Comparison of ENCODE assay signal across 9 cellular contexts in genomic region chr7:93715234-93715633, GRCh38.
DNase-seq lines count a peak whose midpoint lies in the region; ATAC-seq and TF ChIP-seq lines count a peak whose summit lies in the region.
"Had no signal": no experiment of that assay in that cellular context is flagged by ENCODE, and none has a peak within 500 bp of the region (broad histone marks: within the 10 kb centered on the region; RNA-seq: fewer than 3 reads in every experiment).

No MANE protein-coding gene starts in this region.

- no peak overlapping the region for H3K9ac ChIP-seq in HCT116 (ENCODE audit: low read length)

- no peaks in the 10 kb centered on the region for H3K9me2 ChIP-seq in HCT116 (ENCODE audit: insufficient read depth)

- no peak overlapping the region for H2AFZ ChIP-seq in HCT116 (ENCODE audit: low read depth, low read length, poor library complexity, severe bottlenecking)

- BruUV-seq in HCT116 (replicated peaks; lab: Mats Ljungman, UMichigan) = no TSS peak

- ATAC-seq in HCT116 (peak; percentile 81), body of pancreas (peak; percentile 66), right lobe of liver (peak; percentile 58 to 69 (median 62)), GM21529 (IDR thresholded peaks at IDR 0.05; ENCODE audit: unreplicated experiment) (no peak)

- RAD21 ChIA-PET in HCT116 (lab: Charles Lee; ENCODE audit: low non-redundant PET in 1 of 2, low total read pairs in 2 of 2, uncharacterized antibody in 2 of 2, unreplicated experiment in 2 of 2) = no interaction called here

- H3K9me3 ChIP-seq in HCT116 (ENCODE audit: control insufficient read depth in 1 of 2, insufficient read depth in 1 of 2, low read depth in 1 of 2, low read length in 2 of 2) (no peaks in the 10 kb centered on the region), body of pancreas (no peaks in the 10 kb centered on the region), right lobe of liver (no peaks in the 10 kb centered on the region)

- WGBS in body of pancreas, 2 donors = 30 to 31% methylated on average over 6 of the region's 6 CpGs
- WGBS in right lobe of liver (ENCODE audit: insufficient coverage, low coverage, low lambda C conversion rate, missing lambda C conversion rate) = 20% methylated on average over 6 of the region's 6 CpGs

- peak; percentile 56 for DNase-seq in ELR (ENCODE audit: low read depth)
- peak; percentile 28 for DNase-seq in HCT116 (ENCODE audit: low read depth, low spot score)
- peak; percentile 76 for DNase-seq in NOMO-1 treated with DMSO at 0.1 percent for 48 hours (lab: John Stamatoyannopoulos, UW; ENCODE audit: unreplicated experiment)
- peak; percentile 44 to 70 (median 52) for DNase-seq in body of pancreas
- DNase-seq in right lobe of liver = peak; percentile 48 to 59 (median 52)
- DNase-seq in NCI-H187 treated with DMSO at 0.1 percent for 48 hours (lab: John Stamatoyannopoulos, UW) = no peak
- no peak for DNase-seq in NCI-H1436 (lab: John Stamatoyannopoulos, UW)

- H3K4me2 ChIP-seq in HCT116 (ENCODE audit: low read length) = no peak overlapping the region

- H3K4me1 ChIP-seq in HCT116 (ENCODE audit: control insufficient read depth in 1 of 2, insufficient read depth in 2 of 2, low read length in 2 of 2) (no peaks in the 10 kb centered on the region), body of pancreas (no peaks in the 10 kb centered on the region), right lobe of liver (no peaks in the 10 kb centered on the region)

- no peaks in the 10 kb centered on the region for H3K79me2 ChIP-seq in HCT116 (ENCODE audit: insufficient read depth, low read length)

- no peak for TF ChIP-seq POLR2A in HCT116 (IDR thresholded peaks at IDR 0.05; ENCODE audit: borderline replicate concordance, extremely low read depth, insufficient read depth, insufficient read length)
- TF ChIP-seq POLR2A in body of pancreas (IDR thresholded peaks at IDR 0.05) = no peak
- TF ChIP-seq POLR2A in right lobe of liver (IDR thresholded peaks at IDR 0.05) = no peak

- CTCF ChIA-PET in HCT116 (lab: Charles Lee) = no interaction called here

- H4K20me1 ChIP-seq in HCT116 (ENCODE audit: insufficient read depth) = no peaks in the 10 kb centered on the region

- peak; percentile 56 for TF ChIP-seq RAD21 in HCT116 (IDR thresholded peaks at IDR 0.05; ENCODE audit: low read depth)

- TF ChIP-seq CTCF in HCT116 (IDR thresholded peaks at IDR 0.05 in 2 of 3, conservative IDR thresholded peaks at IDR 0.05 in 1 of 3; ENCODE audit: borderline replicate concordance in 1 of 3, insufficient read depth in 1 of 3, low read depth in 2 of 3, low read length in 2 of 3) (peak; percentile 23 to 68 (median 64); a peak in 5 of 6 replicates), body of pancreas (IDR thresholded peaks at IDR 0.05) (peak; percentile 26 to 58 (median 47)), right lobe of liver (IDR thresholded peaks at IDR 0.05) (peak; percentile 19 to 51 (median 46))

- POLR2A ChIA-PET in HCT116 (lab: Charles Lee) = no interaction called here

- no peaks in the 10 kb centered on the region for H3K36me3 ChIP-seq in HCT116 (ENCODE audit: control insufficient read depth in 1 of 2, insufficient read depth in 2 of 2, low read length in 2 of 2)
- H3K36me3 ChIP-seq in body of pancreas (replicated peaks in 1 of 2; ENCODE audit: insufficient read depth in 1 of 2, low read depth in 2 of 2) = no peaks in the 10 kb centered on the region
- no peaks in the 10 kb centered on the region for H3K36me3 ChIP-seq in right lobe of liver

- intact Hi-C loops in HCT116 (cut with micrococcal nuclease) (loop anchor here (2.0 to 5.0 kb wide), 2 partner anchors 372 to 562 kb away; no protein-coding TSS in a partner anchor), body of pancreas (cut with DNase I) (no loop called here), right lobe of liver (cut with DNase I) (no loop called here)

- H3K27ac ChIP-seq in HCT116 (ENCODE audit: low read depth, low read length) (no peak overlapping the region), body of pancreas (no peak overlapping the region), right lobe of liver (no peak overlapping the region)
- H3K27ac ChIP-seq: skin epidermis had no signal

- H3K4me3 ChIP-seq in HCT116 (replicated peaks in 1 of 2; ENCODE audit: low read depth in 1 of 2, low read length in 2 of 2) (no peak overlapping the region), body of pancreas (no peak overlapping the region), right lobe of liver (no peak overlapping the region)
- H3K4me3 ChIP-seq: skin epidermis had no signal

- H3K27me3 ChIP-seq in HCT116 (ENCODE audit: insufficient read depth, low read length) = peaks cover 3% of the 10 kb centered on the region; the same call in 1 of the 2 replicates
- no peaks in the 10 kb centered on the region for H3K27me3 ChIP-seq in body of pancreas
- no peaks in the 10 kb centered on the region for H3K27me3 ChIP-seq in right lobe of liver

TF ChIP-seq in HCT116, 20 proteins besides CTCF, POLR2A, EP300 and RAD21:
- TF ChIP-seq YY1 (IDR thresholded peaks at IDR 0.05; ENCODE audit: extremely low read depth, insufficient replicate concordance, low read depth, low read length) = no peak
- TF ChIP-seq TCF7L2 (IDR thresholded peaks at IDR 0.05; ENCODE audit: borderline replicate concordance, extremely low read depth, insufficient read depth, insufficient read length) = no peak
- no peak for TF ChIP-seq CBX3 (IDR thresholded peaks at IDR 0.05; ENCODE audit: low read depth)
- no peak for TF ChIP-seq EZH2 (IDR thresholded peaks at IDR 0.05)
- TF ChIP-seq FOSL1 (IDR thresholded peaks at IDR 0.05; ENCODE audit: low read depth) = no peak
- no peak for TF ChIP-seq ZNF274 (IDR thresholded peaks at IDR 0.05; ENCODE audit: low read depth, low read length)
- TF ChIP-seq JUND (IDR thresholded peaks at IDR 0.05) = no peak
- no peak for TF ChIP-seq SRF (IDR thresholded peaks at IDR 0.05; ENCODE audit: low read depth)
- TF ChIP-seq, protein P1, sequence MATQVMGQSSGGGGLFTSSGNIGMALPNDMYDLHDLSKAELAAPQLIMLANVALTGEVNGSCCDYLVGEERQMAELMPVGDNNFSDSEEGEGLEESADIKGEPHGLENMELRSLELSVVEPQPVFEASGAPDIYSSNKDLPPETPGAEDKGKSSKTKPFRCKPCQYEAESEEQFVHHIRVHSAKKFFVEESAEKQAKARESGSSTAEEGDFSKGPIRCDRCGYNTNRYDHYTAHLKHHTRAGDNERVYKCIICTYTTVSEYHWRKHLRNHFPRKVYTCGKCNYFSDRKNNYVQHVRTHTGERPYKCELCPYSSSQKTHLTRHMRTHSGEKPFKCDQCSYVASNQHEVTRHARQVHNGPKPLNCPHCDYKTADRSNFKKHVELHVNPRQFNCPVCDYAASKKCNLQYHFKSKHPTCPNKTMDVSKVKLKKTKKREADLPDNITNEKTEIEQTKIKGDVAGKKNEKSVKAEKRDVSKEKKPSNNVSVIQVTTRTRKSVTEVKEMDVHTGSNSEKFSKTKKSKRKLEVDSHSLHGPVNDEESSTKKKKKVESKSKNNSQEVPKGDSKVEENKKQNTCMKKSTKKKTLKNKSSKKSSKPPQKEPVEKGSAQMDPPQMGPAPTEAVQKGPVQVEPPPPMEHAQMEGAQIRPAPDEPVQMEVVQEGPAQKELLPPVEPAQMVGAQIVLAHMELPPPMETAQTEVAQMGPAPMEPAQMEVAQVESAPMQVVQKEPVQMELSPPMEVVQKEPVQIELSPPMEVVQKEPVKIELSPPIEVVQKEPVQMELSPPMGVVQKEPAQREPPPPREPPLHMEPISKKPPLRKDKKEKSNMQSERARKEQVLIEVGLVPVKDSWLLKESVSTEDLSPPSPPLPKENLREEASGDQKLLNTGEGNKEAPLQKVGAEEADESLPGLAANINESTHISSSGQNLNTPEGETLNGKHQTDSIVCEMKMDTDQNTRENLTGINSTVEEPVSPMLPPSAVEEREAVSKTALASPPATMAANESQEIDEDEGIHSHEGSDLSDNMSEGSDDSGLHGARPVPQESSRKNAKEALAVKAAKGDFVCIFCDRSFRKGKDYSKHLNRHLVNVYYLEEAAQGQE (IDR thresholded peaks at IDR 0.05; ENCODE audit: low read depth) = no peak
- TF ChIP-seq EGR1 (IDR thresholded peaks at IDR 0.05; ENCODE audit: low read depth) = no peak
- no peak for TF ChIP-seq ZFX (IDR thresholded peaks at IDR 0.05)
- TF ChIP-seq, protein P2, sequence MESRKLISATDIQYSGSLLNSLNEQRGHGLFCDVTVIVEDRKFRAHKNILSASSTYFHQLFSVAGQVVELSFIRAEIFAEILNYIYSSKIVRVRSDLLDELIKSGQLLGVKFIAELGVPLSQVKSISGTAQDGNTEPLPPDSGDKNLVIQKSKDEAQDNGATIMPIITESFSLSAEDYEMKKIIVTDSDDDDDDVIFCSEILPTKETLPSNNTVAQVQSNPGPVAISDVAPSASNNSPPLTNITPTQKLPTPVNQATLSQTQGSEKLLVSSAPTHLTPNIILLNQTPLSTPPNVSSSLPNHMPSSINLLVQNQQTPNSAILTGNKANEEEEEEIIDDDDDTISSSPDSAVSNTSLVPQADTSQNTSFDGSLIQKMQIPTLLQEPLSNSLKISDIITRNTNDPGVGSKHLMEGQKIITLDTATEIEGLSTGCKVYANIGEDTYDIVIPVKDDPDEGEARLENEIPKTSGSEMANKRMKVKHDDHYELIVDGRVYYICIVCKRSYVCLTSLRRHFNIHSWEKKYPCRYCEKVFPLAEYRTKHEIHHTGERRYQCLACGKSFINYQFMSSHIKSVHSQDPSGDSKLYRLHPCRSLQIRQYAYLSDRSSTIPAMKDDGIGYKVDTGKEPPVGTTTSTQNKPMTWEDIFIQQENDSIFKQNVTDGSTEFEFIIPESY (IDR thresholded peaks at IDR 0.05; ENCODE audit: extremely low read depth, insufficient replicate concordance, low read length) = no peak
- TF ChIP-seq SIN3A (IDR thresholded peaks at IDR 0.05; ENCODE audit: low read depth) = no peak
- TF ChIP-seq, protein P3, sequence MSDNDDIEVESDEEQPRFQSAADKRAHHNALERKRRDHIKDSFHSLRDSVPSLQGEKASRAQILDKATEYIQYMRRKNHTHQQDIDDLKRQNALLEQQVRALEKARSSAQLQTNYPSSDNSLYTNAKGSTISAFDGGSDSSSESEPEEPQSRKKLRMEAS (IDR thresholded peaks at IDR 0.05) = no peak
- no peak for TF ChIP-seq POLR2AphosphoS5 (IDR thresholded peaks at IDR 0.05; ENCODE audit: low read depth, low read length)

Comparison
In these comparisons a context has a peak if more than half of its experiments do, and no peak if none do; other contexts are left out.
1. DNase-seq: peak in ELR (single experiment), HCT116 (single experiment), NOMO-1 treated with DMSO at 0.1 percent for 48 hours (single experiment), body of pancreas (4 of 4) and right lobe of liver (3 of 3); none in NCI-H187 treated with DMSO at 0.1 percent for 48 hours (single experiment) and NCI-H1436 (single experiment).
2. Peak in every context shown above with its lines, with median percentiles within 50 percentile points of each other: CTCF ChIP-seq.